In the genomic region with DNA sequence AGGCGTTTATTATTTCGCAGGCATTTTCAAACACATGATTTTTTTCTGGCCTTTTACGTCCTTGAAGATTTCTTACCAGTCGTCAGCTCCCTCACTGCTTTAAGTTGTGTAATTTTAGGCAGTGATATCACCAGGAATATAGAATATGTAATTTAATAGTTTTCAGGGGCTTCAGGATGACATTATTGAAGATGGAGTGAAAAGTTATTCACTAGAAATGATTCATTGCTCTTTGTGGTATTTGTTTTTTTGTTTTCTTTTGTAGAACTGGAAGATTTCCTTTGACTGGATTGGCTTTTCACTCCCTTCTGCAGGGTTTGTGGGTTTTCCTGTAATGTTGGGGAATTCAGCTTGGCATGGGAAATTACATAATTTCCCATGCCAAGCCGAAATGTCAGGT, we compare ENCODE assay signal across 11 cellular contexts. TPM values are rescaled to one million over a fixed set of nuclear protein-coding genes. Genes with fewer than 3 reads are reported as not detected.
DNase-seq lines count a peak whose midpoint lies in the region; ATAC-seq and TF ChIP-seq lines count a peak whose summit lies in the region.
"Had no signal": no experiment of that assay in that cellular context is flagged by ENCODE, and none has a peak within 500 bp of the region (broad histone marks: within the 10 kb centered on the region; RNA-seq: fewer than 3 reads in every experiment).

No MANE protein-coding gene starts in this region.

- peaks cover 48% of the 10 kb centered on the region for H3K4me1 Mint-ChIP-seq in progenitor cell of endocrine pancreas (ENCODE audit: low read depth)

- no peak for ATAC-seq in sciatic nerve
- ATAC-seq: stimulated activated naive B cell treated with anti-CD40 and anti-IgM and Interleukin-4, amounts not matched to agents 10 μg/mL and 1 μg/mL and 100 μg/mL, for 72 hours had no signal

- peaks cover 3% of the 10 kb centered on the region for H3K36me3 Mint-ChIP-seq in progenitor cell of endocrine pancreas (ENCODE audit: insufficient read depth)
- H3K36me3 Mint-ChIP-seq: stimulated activated naive B cell treated with anti-CD40 and anti-IgM and Interleukin-4, amounts not matched to agents 10 μg/mL and 1 μg/mL and 100 μg/mL, for 72 hours had no signal

- H3K27ac Mint-ChIP-seq in progenitor cell of endocrine pancreas: peak overlapping the region; percentile 98

- H3K4me1 ChIP-seq in adrenal gland (replicated peaks in 1 of 2): peaks cover 10 to 23% of the 10 kb centered on the region in 2 donors

- H3K36me3 ChIP-seq in SK-N-MC (ENCODE audit: insufficient read depth, low read length) (no peaks in the 10 kb centered on the region), adrenal gland (replicated peaks in 1 of 2) (no peaks in the 10 kb centered on the region)

- H3K9me3 ChIP-seq in SK-N-MC (ENCODE audit: low read depth, low read length): no peaks in the 10 kb centered on the region
- no peaks in the 10 kb centered on the region for H3K9me3 ChIP-seq in adrenal gland (replicated peaks in 1 of 3)

- no peaks in the 10 kb centered on the region for H3K27me3 ChIP-seq in adrenal gland

- TF ChIP-seq POLR2A in adrenal gland (IDR thresholded peaks at IDR 0.05): no peak

- H3K27ac ChIP-seq in SK-N-MC: no peak overlapping the region
- H3K27ac ChIP-seq in epithelial cell of prostate: peak overlapping the region; percentile 77
- no peak overlapping the region for H3K27ac ChIP-seq in adrenal gland

- intact Hi-C loops in sciatic nerve (cut with DNase I) (loop anchor here (10.0 kb wide), 2 partner anchors 58 to 158 kb away; no protein-coding TSS in a partner anchor), adrenal gland (cut with DNase I) (loop anchor here (10.0 kb wide), 1 partner anchor 158 kb away; no protein-coding TSS in a partner anchor)

- H3K27me3 Mint-ChIP-seq in progenitor cell of endocrine pancreas: no peaks in the 10 kb centered on the region
- H3K27me3 Mint-ChIP-seq: stimulated activated naive B cell treated with anti-CD40 and anti-IgM and Interleukin-4, amounts not matched to agents 10 μg/mL and 1 μg/mL and 100 μg/mL, for 72 hours had no signal

- peak overlapping the region; percentile 90 for H3K4me3 Mint-ChIP-seq in progenitor cell of endocrine pancreas (ENCODE audit: low read depth)

- H3K4me3 ChIP-seq in SK-N-MC: peak overlapping the region; percentile 92
- peak overlapping the region in 1 of 4 donors; percentile 93 for H3K4me3 ChIP-seq in adrenal gland

- DNase-seq in EL (peak; percentile 50), SK-N-MC (ENCODE audit: low read depth, low spot score) (no peak), epithelial cell of prostate (ENCODE audit: low read depth, low spot score) (no peak), progenitor cell of endocrine pancreas (ENCODE audit: low spot score, unreplicated experiment) (no peak), NCI-H1417 (lab: John Stamatoyannopoulos, UW) (no peak), NCI-H82 treated with DMSO at 0.1 percent for 48 hours (lab: John Stamatoyannopoulos, UW; ENCODE audit: unreplicated experiment) (no peak), sciatic nerve (ENCODE audit: low spot score) (no peak), adrenal gland (no peak)
- DNase-seq: NCI-H1694 treated with DMSO at 0.1 percent for 48 hours; occipital lobe; stimulated activated naive B cell treated with anti-CD40 and anti-IgM and Interleukin-4, amounts not matched to agents 10 μg/mL and 1 μg/mL and 100 μg/mL, for 72 hours had no signal

- TF ChIP-seq CTCF in progenitor cell of endocrine pancreas (IDR thresholded peaks at IDR 0.05; ENCODE audit: unreplicated experiment) (no peak), adrenal gland (IDR thresholded peaks at IDR 0.05) (no peak)

- no peaks in the 10 kb centered on the region for H3K9me3 Mint-ChIP-seq in progenitor cell of endocrine pancreas (ENCODE audit: low read depth)
- H3K9me3 Mint-ChIP-seq: stimulated activated naive B cell treated with anti-CD40 and anti-IgM and Interleukin-4, amounts not matched to agents 10 μg/mL and 1 μg/mL and 100 μg/mL, for 72 hours had no signal

- H3K9ac ChIP-seq in SK-N-MC (ENCODE audit: insufficient read length): no peak overlapping the region

- 58 to 82% (median 78%) methylated on average over 5 of the region's 5 CpGs for WGBS in adrenal gland, 4 donors

RNA-seq across cellular contexts. Expression of gene LRRC1, which starts 2.0 kb away (rescaled TPM):
- total RNA-seq in progenitor cell of endocrine pancreas: 36.2 and 39.2 TPM in 2 replicates
- total RNA-seq in sciatic nerve: 19.5 TPM
- 1 to 10 TPM; 2.1 to 7.8 (median 4.0) TPM for total RNA-seq in adrenal gland
- polyA plus RNA-seq in adrenal gland: 1 to 10 TPM; 3.3 to 5.6 (median 4.7) TPM
